In genomic region chr11:3164138-3164539, GRCh38 we compare ENCODE assay signal across 8 cellular contexts. TPM values are rescaled to one million over a fixed set of nuclear protein-coding genes. Genes with fewer than 3 reads are reported as not detected.
DNase-seq lines count a peak whose midpoint lies in the region; ATAC-seq and TF ChIP-seq lines count a peak whose summit lies in the region.

No MANE protein-coding gene starts in this region.

- peak overlapping the region; percentile 88 for H3K4me3 Mint-ChIP-seq in neural progenitor cell

- H3K4me1 ChIP-seq in BLaER1 treated with 17β-estradiol and CSF1 and Interleukin-3, amounts not matched to agents 10 nM and 100 nM = peaks cover 54 to 93% (median 91%) of the 10 kb centered on the region in 10 experiments
- H3K4me1 ChIP-seq in NT2/D1 (ENCODE audit: insufficient read depth, insufficient read length) (peaks cover 40% of the 10 kb centered on the region), neural progenitor cell (peaks cover 51% of the 10 kb centered on the region)

- no peak overlapping the region for H2AFZ ChIP-seq in neural progenitor cell (replicated peaks)

- peak overlapping the region; percentile 75 to 88 (median 83) for H3K9ac ChIP-seq in BLaER1 treated with 17β-estradiol and CSF1 and Interleukin-3, amounts not matched to agents 10 nM and 100 nM
- H3K9ac ChIP-seq in NT2/D1 (ENCODE audit: insufficient read length, low read depth) (peak overlapping the region; percentile 94), neural progenitor cell (peak overlapping the region; percentile 30)

- no peaks in the 10 kb centered on the region for H3K9me3 ChIP-seq in BLaER1 treated with 17β-estradiol and CSF1 and Interleukin-3, amounts not matched to agents 10 nM and 100 nM (replicated peaks in 1 of 11)
- H3K9me3 ChIP-seq in NT2/D1 (ENCODE audit: insufficient read depth, low read length) = no peaks in the 10 kb centered on the region
- no peaks in the 10 kb centered on the region for H3K9me3 ChIP-seq in neural progenitor cell (ENCODE audit: low read depth)

- peaks cover 3% of the 10 kb centered on the region for H3K27me3 Mint-ChIP-seq in neural progenitor cell (ENCODE audit: insufficient read depth, low read depth)

- peak overlapping the region in 10 of 11 experiments; percentile 37 to 78 (median 71); a peak in 18 of 22 replicates for H3K27ac ChIP-seq in BLaER1 treated with 17β-estradiol and CSF1 and Interleukin-3, amounts not matched to agents 10 nM and 100 nM
- no peak overlapping the region for H3K27ac ChIP-seq in neural progenitor cell

- peaks cover 54% of the 10 kb centered on the region for H3K4me1 Mint-ChIP-seq in neural progenitor cell

- peak overlapping the region; percentile 66 to 89 (median 78) for H3K4me3 ChIP-seq in BLaER1 treated with 17β-estradiol and CSF1 and Interleukin-3, amounts not matched to agents 10 nM and 100 nM
- H3K4me3 ChIP-seq in NT2/D1 (ENCODE audit: insufficient read length, low read depth) (peak overlapping the region; percentile 82), epithelial cell of esophagus (ENCODE audit: low read length) (peak overlapping the region; percentile 72), neural progenitor cell (peak overlapping the region; percentile 73)

- no peaks in the 10 kb centered on the region for H3K36me3 Mint-ChIP-seq in neural progenitor cell

- H3K27ac Mint-ChIP-seq in neural progenitor cell = peak overlapping the region; percentile 89

- H3K79me2 ChIP-seq in neural progenitor cell (ENCODE audit: low read depth) = peaks cover 43% of the 10 kb centered on the region

- H3K27me3 ChIP-seq in BLaER1 treated with 17β-estradiol and CSF1 and Interleukin-3, amounts not matched to agents 10 nM and 100 nM = peaks cover 0 to 18% (median 0%) of the 10 kb centered on the region in 11 experiments; a peak in 8 of 22 replicates
- peaks cover 20% of the 10 kb centered on the region for H3K27me3 ChIP-seq in NT2/D1 (ENCODE audit: insufficient read depth, insufficient read length)
- peaks cover 13% of the 10 kb centered on the region for H3K27me3 ChIP-seq in neural progenitor cell

- H3F3A ChIP-seq in neural progenitor cell (ENCODE audit: low read depth) = peaks cover 42% of the 10 kb centered on the region

- H4K20me1 ChIP-seq in BLaER1 treated with 17β-estradiol and CSF1 and Interleukin-3, amounts not matched to agents 10 nM and 100 nM = peaks cover 43 to 71% (median 52%) of the 10 kb centered on the region in 11 experiments; a peak in 21 of 22 replicates
- H4K20me1 ChIP-seq in neural progenitor cell (ENCODE audit: low read depth) = peaks cover 46% of the 10 kb centered on the region

- no peak for DNase-seq in NT2/D1 (ENCODE audit: low read depth, low spot score)
- no peak for DNase-seq in epithelial cell of esophagus (ENCODE audit: low read depth)
- DNase-seq in neural progenitor cell (ENCODE audit: low spot score) = no peak
- no peak for DNase-seq in NCI-H524 treated with DMSO at 0.1 percent for 48 hours (lab: John Stamatoyannopoulos, UW)
- no peak for DNase-seq in ureter (ENCODE audit: low spot score)

- ATAC-seq in HG03378 (IDR thresholded peaks at IDR 0.05; ENCODE audit: unreplicated experiment) = no peak
- no peak for ATAC-seq in GM18867 (IDR thresholded peaks at IDR 0.05; ENCODE audit: unreplicated experiment)

- H3K4me2 ChIP-seq in BLaER1 treated with 17β-estradiol and CSF1 and Interleukin-3, amounts not matched to agents 10 nM and 100 nM = peak overlapping the region; percentile 89 to 99 (median 98)
- H3K4me2 ChIP-seq in neural progenitor cell = peak overlapping the region; percentile 92

- H3K36me3 ChIP-seq in BLaER1 treated with 17β-estradiol and CSF1 and Interleukin-3, amounts not matched to agents 10 nM and 100 nM = no peaks in the 10 kb centered on the region
- peaks cover 14% of the 10 kb centered on the region for H3K36me3 ChIP-seq in NT2/D1 (ENCODE audit: insufficient read depth, insufficient read length, low read length)
- no peaks in the 10 kb centered on the region for H3K36me3 ChIP-seq in neural progenitor cell

- H3K9me3 Mint-ChIP-seq in neural progenitor cell = no peaks in the 10 kb centered on the region

- no peak for TF ChIP-seq CTCF in epithelial cell of esophagus (IDR thresholded peaks at IDR 0.05; ENCODE audit: insufficient read depth, low read depth, low read length, missing control alignments)
- TF ChIP-seq CTCF in neural progenitor cell (IDR thresholded peaks at IDR 0.05) = no peak

RNA-seq across cellular contexts. Expression of gene OSBPL5, which starts 1.0 kb away (rescaled TPM):
- total RNA-seq in neural progenitor cell (ENCODE audit: low replicate concordance) (6.2 and 20.1 TPM in 2 replicates), ureter (84.3 TPM)

RNA-seq across cellular contexts. Expression of gene MRGPRG, which starts 54.5 kb away (rescaled TPM):
- total RNA-seq in neural progenitor cell (ENCODE audit: low replicate concordance) = not detected in 2 replicates
- not detected for total RNA-seq in ureter

Comparison
In these comparisons a context has a peak if more than half of its experiments do, and no peak if none do; other contexts are left out.
1. H3K9ac ChIP-seq: peak in every context shown above with its lines; median percentile 94 in NT2/D1; 83 in BLaER1 treated with 17β-estradiol and CSF1 and Interleukin-3, amounts not matched to agents 10 nM and 100 nM; 30 in neural progenitor cell.